ENCODE assay signal across 8 cellular contexts in genomic region chr10:102729090-102730026, GRCh38.
DNase-seq lines count a peak whose midpoint lies in the region; ATAC-seq and TF ChIP-seq lines count a peak whose summit lies in the region.

No MANE protein-coding gene starts in this region.

- peak; percentile 89 for TF ChIP-seq CTCF in WI38 (IDR thresholded peaks at IDR 0.05; ENCODE audit: low read depth, low read length)

- no peak for ATAC-seq in HG03196 (IDR thresholded peaks at IDR 0.05; ENCODE audit: unreplicated experiment)

- peak; percentile 22 for DNase-seq in NCI-H345 (lab: John Stamatoyannopoulos, UW)
- DNase-seq in NCI-H345 treated with DMSO at 0.1 percent for 48 hours (lab: John Stamatoyannopoulos, UW; ENCODE audit: unreplicated experiment) = no peak
- peak; percentile 32 for DNase-seq in NAMALWA (ENCODE audit: low spot score)
- DNase-seq in caudate nucleus (lab: John Stamatoyannopoulos, UW) = peak in 60 of 61 donors; percentile 10 to 83 (median 64)
- peak; percentile 68 for DNase-seq in kidney glomerular epithelial cell (lab: John Stamatoyannopoulos, UW)
- peak; percentile 51 to 57 for DNase-seq in stimulated activated CD4-positive, alpha-beta T cell treated with anti-CD3 and anti-CD28 coated beads, Interleukin-2, amount 100 ng/mL, for 48 hours

- H3K27ac ChIP-seq in caudate nucleus (ENCODE audit: low read depth, low read length) = peak overlapping the region; percentile 3

- no peak overlapping the region for H3K4me3 ChIP-seq in WI38 (ENCODE audit: low read depth, low read length)
